17 cellular contexts compared by ENCODE assay signal in genomic region chrX:10832103-10832502, GRCh38.
DNase-seq lines count a peak whose midpoint lies in the region; FAIRE-seq and TF ChIP-seq lines count a peak whose summit lies in the region.
"Had no signal": no experiment of that assay in that cellular context is flagged by ENCODE, and none has a peak within 500 bp of the region (broad histone marks: within the 10 kb centered on the region; RNA-seq: fewer than 3 reads in every experiment).

No MANE protein-coding gene starts in this region.

- no peak overlapping the region for H3K27ac ChIP-seq in mammary epithelial cell (ENCODE audit: insufficient read depth, low read depth, low read length)
- peak overlapping the region; percentile 58 for H3K27ac ChIP-seq in muscle layer of duodenum (ENCODE audit: low read length)
- peak overlapping the region; percentile 18 for H3K27ac ChIP-seq in uterus
- H3K27ac ChIP-seq in dorsolateral prefrontal cortex, result no peak overlapping the region
- no peak overlapping the region for H3K27ac ChIP-seq in kidney (ENCODE audit: low read depth in 2 of 2, low read length in 2 of 2)
- H3K27ac ChIP-seq: left ventricle myocardium inferior, psoas muscle had no signal

- dilution Hi-C loops in mammary epithelial cell (cut with HindIII; ENCODE audit: low sequenced_read_pairs), result no loop called here

- no peak for FAIRE-seq in kidney (lab: Jason Lieb, UNC)

- H4K20me1 ChIP-seq in mammary epithelial cell (ENCODE audit: insufficient read depth, low read length), result no peaks in the 10 kb centered on the region

- H3K79me2 ChIP-seq in mammary epithelial cell (ENCODE audit: insufficient read depth, low read length), result no peaks in the 10 kb centered on the region

- H3K9me3 ChIP-seq in mammary epithelial cell (replicated peaks; ENCODE audit: insufficient read depth, low read length) (no peaks in the 10 kb centered on the region), muscle layer of duodenum (ENCODE audit: control insufficient read depth in 1 of 2, low read length in 2 of 2) (no peaks in the 10 kb centered on the region), uterus (no peaks in the 10 kb centered on the region), kidney (ENCODE audit: control insufficient read depth in 1 of 2, low read length in 2 of 2) (no peaks in the 10 kb centered on the region)
- H3K9me3 ChIP-seq: left ventricle myocardium inferior, psoas muscle, stomach had no signal

- in situ Hi-C loops in mammary epithelial cell (cut with MboI; ENCODE audit: low sequenced_read_pairs in 2 of 2), result no loop called here

- H3K9me3 Mint-ChIP-seq in MCF 10A (ENCODE audit: unreplicated experiment) (peaks cover under 1% of the 10 kb centered on the region), brain (no peaks in the 10 kb centered on the region)
- H3K9me3 Mint-ChIP-seq: activated CD8-positive, alpha-beta T cell treated with anti-CD3 and anti-CD28 coated beads for 36 hours; activated T-helper 1 cell treated with anti-CD3 and anti-CD28 coated beads, Interleukin-12 subunit alpha, Interleukin-12 subunit beta, Interleukin-2, Interleukin-4 antibody, amounts not matched to agents 30 ng/mL and 10 ng/mL and 1 ng/mL, durations not matched to agents 14 hours and 24 hours and 36 hours; WTC11 had no signal

- peak overlapping the region; percentile 70 for H3K4me2 ChIP-seq in mammary epithelial cell (ENCODE audit: insufficient read depth, low read depth, low read length)

- CTCF ChIA-PET in mammary epithelial cell (lab: Charles Lee; ENCODE audit: low non-redundant PET) (no interaction called here), MCF 10A (lab: Yijun Ruan, JAX) (no interaction called here)

- H3K4me1 ChIP-seq in mammary epithelial cell (ENCODE audit: insufficient read depth, low read length), result no peaks in the 10 kb centered on the region
- H3K4me1 ChIP-seq in muscle layer of duodenum (ENCODE audit: control insufficient read depth in 1 of 2, insufficient read depth in 2 of 2, low read length in 2 of 2), result peaks cover 0 to 2% of the 10 kb centered on the region in 2 donors
- no peaks in the 10 kb centered on the region for H3K4me1 ChIP-seq in uterus
- H3K4me1 ChIP-seq in kidney (ENCODE audit: control insufficient read depth in 1 of 2, insufficient read depth in 1 of 2, low read depth in 1 of 2, low read length in 2 of 2), result no peaks in the 10 kb centered on the region
- H3K4me1 ChIP-seq: left ventricle myocardium inferior, psoas muscle, stomach had no signal

- TF ChIP-seq POLR2A in uterus (IDR thresholded peaks at IDR 0.05), result no peak

- H3K4me3 ChIP-seq in mammary epithelial cell (replicated peaks in 1 of 3; ENCODE audit: insufficient read depth in 1 of 3, low read depth in 2 of 3, low read length in 3 of 3) (peak overlapping the region in 2 of 3 experiments; percentile 41 to 50), muscle layer of duodenum (ENCODE audit: low read depth in 1 of 2, low read length in 2 of 2) (peak overlapping the region; percentile 54 to 63), uterus (peak overlapping the region in 1 of 2 donors; percentile 2), dorsolateral prefrontal cortex (no peak overlapping the region), kidney (ENCODE audit: low read length in 2 of 2) (no peak overlapping the region)
- H3K4me3 ChIP-seq: left ventricle myocardium inferior, psoas muscle had no signal

- H3K4me1 Mint-ChIP-seq in MCF 10A (ENCODE audit: insufficient read depth, unreplicated experiment), result no peaks in the 10 kb centered on the region
- peaks cover 42% of the 10 kb centered on the region for H3K4me1 Mint-ChIP-seq in brain

- no peaks in the 10 kb centered on the region for H3K36me3 Mint-ChIP-seq in MCF 10A (ENCODE audit: insufficient read depth, unreplicated experiment)
- H3K36me3 Mint-ChIP-seq in brain, result no peaks in the 10 kb centered on the region
- H3K36me3 Mint-ChIP-seq: WTC11 had no signal

- no peak overlapping the region for H2AFZ ChIP-seq in mammary epithelial cell (ENCODE audit: low read depth, low read length)

- no TSS peak for BruUV-seq in mammary epithelial cell (replicated peaks; lab: Mats Ljungman, UMichigan)
- no TSS peak for BruUV-seq in MCF 10A (replicated peaks; lab: Mats Ljungman, UMichigan)

- H3K27ac Mint-ChIP-seq in MCF 10A (ENCODE audit: low read depth, unreplicated experiment) (no peak overlapping the region), brain (peak overlapping the region in 4 of 5 experiments; percentile 51 to 92 (median 66))
- H3K27ac Mint-ChIP-seq: activated CD8-positive, alpha-beta T cell treated with anti-CD3 and anti-CD28 coated beads for 36 hours; activated T-helper 1 cell treated with anti-CD3 and anti-CD28 coated beads, Interleukin-12 subunit alpha, Interleukin-12 subunit beta, Interleukin-2, Interleukin-4 antibody, amounts not matched to agents 30 ng/mL and 10 ng/mL and 1 ng/mL, durations not matched to agents 14 hours and 24 hours and 36 hours; endodermal cell; WTC11 had no signal

- H3K27me3 ChIP-seq in mammary epithelial cell (ENCODE audit: insufficient read depth, low read length) (no peaks in the 10 kb centered on the region), muscle layer of duodenum (ENCODE audit: low read depth, low read length) (no peaks in the 10 kb centered on the region), uterus (no peaks in the 10 kb centered on the region), dorsolateral prefrontal cortex (peaks cover 0 to 70% (median 18%) of the 10 kb centered on the region in 45 donors)
- H3K27me3 ChIP-seq: stomach had no signal

- no peak for TF ChIP-seq CTCF in mammary epithelial cell (conservative IDR thresholded peaks at IDR 0.05 in 1 of 2, IDR thresholded peaks at IDR 0.05 in 1 of 2; ENCODE audit: extremely low read depth in 1 of 2, insufficient read depth in 1 of 2, low read depth in 1 of 2, low read length in 2 of 2)
- no peak for TF ChIP-seq CTCF in MCF 10A (IDR thresholded peaks at IDR 0.05; ENCODE audit: unreplicated experiment)
- TF ChIP-seq CTCF in brain (conservative IDR thresholded peaks at IDR 0.05), result no peak
- TF ChIP-seq CTCF in uterus (IDR thresholded peaks at IDR 0.05), result no peak
- no peak for TF ChIP-seq CTCF in dorsolateral prefrontal cortex (IDR thresholded peaks at IDR 0.05 in 54 of 56, conservative IDR thresholded peaks at IDR 0.05 in 2 of 56; ENCODE audit: low read depth in 1 of 56, partially characterized antibody in 56 of 56)
- TF ChIP-seq CTCF in kidney (IDR thresholded peaks at IDR 0.05; ENCODE audit: borderline replicate concordance, extremely low read depth, insufficient read depth), result no peak

- H3K36me3 ChIP-seq in mammary epithelial cell (ENCODE audit: insufficient read depth, low read length) (no peaks in the 10 kb centered on the region), muscle layer of duodenum (ENCODE audit: control insufficient read depth in 1 of 2, insufficient read depth in 2 of 2, low read length in 2 of 2) (no peaks in the 10 kb centered on the region), uterus (no peaks in the 10 kb centered on the region), kidney (ENCODE audit: control insufficient read depth in 1 of 2, insufficient read depth in 2 of 2, low read length in 2 of 2) (no peaks in the 10 kb centered on the region)
- H3K36me3 ChIP-seq: left ventricle myocardium inferior, stomach had no signal

- WGBS in mammary epithelial cell (ENCODE audit: low coverage, missing lambda C conversion rate), result 30% methylated on average over 4 of the region's 4 CpGs

- POLR2A ChIA-PET in MCF 10A (lab: Yijun Ruan, JAX), result no interaction called here

- H3K9ac ChIP-seq in mammary epithelial cell (ENCODE audit: insufficient read depth, low read length), result peak overlapping the region; percentile 10
- H3K9ac ChIP-seq in kidney (ENCODE audit: low read length in 2 of 2), result no peak overlapping the region

- intact Hi-C loops in mammary epithelial cell (cut with micrococcal nuclease), result loop anchor here (2.0 kb wide), 1 partner anchor 269 kb away; no protein-coding TSS in a partner anchor
- intact Hi-C loops in MCF 10A (cut with micrococcal nuclease), result no loop called here
- intact Hi-C loops in uterus (cut with DNase I; ENCODE audit: low total_unique reads), result no loop called here
- intact Hi-C loops in dorsolateral prefrontal cortex (cut with DNase I), result no loop called here
- intact Hi-C loops in kidney (cut with DNase I), result no loop called here

- DNase-seq in mammary epithelial cell (no peak), MCF 10A (ENCODE audit: unreplicated experiment) (no peak), uterus (no peak), dorsolateral prefrontal cortex (no peak), NCI-H510A treated with DMSO at 0.1 percent for 48 hours (lab: John Stamatoyannopoulos, UW) (no peak), kidney (no peak)
- DNase-seq: activated CD8-positive, alpha-beta T cell treated with anti-CD3 and anti-CD28 coated beads for 36 hours; endodermal cell; foreskin fibroblast; HCEC 1CT; left ventricle myocardium inferior; psoas muscle; stomach had no signal

- H3K4me3 Mint-ChIP-seq in MCF 10A (ENCODE audit: unreplicated experiment), result no peak overlapping the region
- peak overlapping the region; percentile 73 to 83 (median 79) for H3K4me3 Mint-ChIP-seq in brain
- H3K4me3 Mint-ChIP-seq: activated CD8-positive, alpha-beta T cell treated with anti-CD3 and anti-CD28 coated beads for 36 hours; activated T-helper 1 cell treated with anti-CD3 and anti-CD28 coated beads, Interleukin-12 subunit alpha, Interleukin-12 subunit beta, Interleukin-2, Interleukin-4 antibody, amounts not matched to agents 30 ng/mL and 10 ng/mL and 1 ng/mL, durations not matched to agents 14 hours and 24 hours and 36 hours; endodermal cell; WTC11 had no signal

- H3K27me3 Mint-ChIP-seq in MCF 10A (ENCODE audit: insufficient read depth, unreplicated experiment) (peaks cover 3% of the 10 kb centered on the region), brain (no peaks in the 10 kb centered on the region)
- H3K27me3 Mint-ChIP-seq: activated CD8-positive, alpha-beta T cell treated with anti-CD3 and anti-CD28 coated beads for 36 hours had no signal

Comparison
In these comparisons a context has a peak if more than half of its experiments do, and no peak if none do; other contexts are left out.
1. H3K27ac ChIP-seq: peak in muscle layer of duodenum (single experiment) and uterus (2 of 2); none in mammary epithelial cell (single experiment), dorsolateral prefrontal cortex (0 of 59) and kidney (0 of 2).
2. H3K4me3 ChIP-seq: peak in mammary epithelial cell (2 of 3) and muscle layer of duodenum (2 of 2); none in dorsolateral prefrontal cortex (0 of 59) and kidney (0 of 2).